In genomic region chr14:71311061-71311460, GRCh38 we compare ENCODE assay signal across 24 cellular contexts.
"Had no signal": no experiment of that assay in that cellular context is flagged by ENCODE, and none has a peak within 500 bp of the region (broad histone marks: within the 10 kb centered on the region; RNA-seq: fewer than 3 reads in every experiment).

No MANE protein-coding gene starts in this region.

- H3K4me3 ChIP-seq: coronary artery, gastroesophageal sphincter, left lung, lower lobe of right lung, neural progenitor cell, psoas muscle, right lobe of liver, stomach had no signal

- H3K27ac ChIP-seq: coronary artery, gastroesophageal sphincter, left lung, lower lobe of right lung, neural progenitor cell, parathyroid adenoma, psoas muscle, right lobe of liver, stomach had no signal

- H3K4me1 ChIP-seq: gastroesophageal sphincter, left lung, lower lobe of right lung, neural progenitor cell, parathyroid adenoma, psoas muscle, right lobe of liver, stomach had no signal

- H3K36me3 Mint-ChIP-seq: neural progenitor cell had no signal

- H3K9me3 Mint-ChIP-seq: natural killer cell treated with Interleukin-12 subunit alpha and Interleukin-12 subunit beta and Interleukin-15 and Interleukin-18, amount 100 ng/mL, for 72 hours had no signal

- H3K79me2 ChIP-seq: parathyroid adenoma had no signal

- H2AFZ ChIP-seq: neural progenitor cell, parathyroid adenoma had no signal

- FAIRE-seq: endometrium, keratinocyte, urothelium cell line had no signal

- H3K4me3 Mint-ChIP-seq: memory B cell; natural killer cell treated with Interleukin-12 subunit alpha and Interleukin-12 subunit beta and Interleukin-15 and Interleukin-18, amount 100 ng/mL, for 72 hours; neural progenitor cell had no signal

- DNase-seq: effector memory CD4-positive, alpha-beta T cell; foreskin fibroblast; glutamatergic neuron; left lung; lower lobe of right lung; midbrain; psoas muscle; retina; right lobe of liver; stimulated activated CD4-positive, alpha-beta T cell treated with anti-CD3 and anti-CD28 coated beads, Interleukin-1b, Interleukin-23, amount 100 ng/mL, for 48 hours; stimulated activated naive CD4-positive, alpha-beta T cell; stomach; substantia nigra; trophoblast cell had no signal

- H3K4me1 Mint-ChIP-seq: memory B cell had no signal

- H3K4me2 ChIP-seq: neural progenitor cell had no signal

- H3K36me3 ChIP-seq: gastroesophageal sphincter, left lung, lower lobe of right lung, neural progenitor cell, right lobe of liver, stomach had no signal

- H3K27me3 ChIP-seq: gastroesophageal sphincter, left lung, neural progenitor cell, right lobe of liver, stomach had no signal

- ATAC-seq: esophagus mucosa; gastroesophageal sphincter; left lung; lower lobe of right lung; natural killer cell treated with Interleukin-12 subunit alpha and Interleukin-12 subunit beta and Interleukin-15 and Interleukin-18, amount 100 ng/mL, for 72 hours; psoas muscle; right lobe of liver had no signal

- H3K9ac ChIP-seq: neural progenitor cell, parathyroid adenoma had no signal

- H3K27ac Mint-ChIP-seq: memory B cell; natural killer cell treated with Interleukin-12 subunit alpha and Interleukin-12 subunit beta and Interleukin-15 and Interleukin-18, amount 100 ng/mL, for 72 hours; neural progenitor cell had no signal

- H3K9me3 ChIP-seq: gastroesophageal sphincter, psoas muscle, right lobe of liver had no signal
